ENCODE assay signal across 18 cellular contexts in the genomic region with DNA sequence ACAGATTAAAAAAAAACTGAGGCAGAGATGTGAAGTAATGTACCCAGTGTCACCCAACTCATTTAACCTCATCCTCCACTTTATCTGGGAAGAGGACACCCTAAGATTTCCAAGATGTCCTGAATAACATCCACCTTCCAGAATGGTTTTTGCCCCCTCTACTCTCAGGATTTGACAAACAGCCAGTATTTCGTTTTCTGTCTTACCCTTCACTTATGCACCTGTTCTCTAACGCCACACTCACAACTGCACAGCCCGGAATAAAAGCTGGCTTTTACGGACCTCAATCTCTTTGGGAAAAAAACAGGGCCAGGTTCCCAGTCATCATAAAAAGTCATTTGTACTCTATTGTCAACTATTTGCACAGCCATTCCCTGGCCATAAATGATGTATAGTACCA. TPM values are rescaled to one million over a fixed set of nuclear protein-coding genes. Genes with fewer than 3 reads are reported as not detected.
"Had no signal": no experiment of that assay in that cellular context is flagged by ENCODE, and none has a peak within 500 bp of the region (broad histone marks: within the 10 kb centered on the region; RNA-seq: fewer than 3 reads in every experiment).

No MANE protein-coding gene starts in this region.

- ATAC-seq: activated T-cell treated with anti-CD3 and anti-CD28 coated beads, Interleukin-2, amount 50 U/mL, for 72 hours; naive thymus-derived CD4-positive, alpha-beta T cell; stimulated activated naive CD8-positive, alpha-beta T cell treated with anti-CD3 and anti-CD28 coated beads, Interleukin-15, amount 100 ng/mL, for 72 hours had no signal

- H3K4me3 ChIP-seq: breast epithelium had no signal

- H3K27ac ChIP-seq: VCaP had no signal

- H3K4me1 ChIP-seq: breast epithelium had no signal

- H3K36me3 ChIP-seq: breast epithelium had no signal

- DNase-seq: activated CD4-positive, alpha-beta memory T cell treated with anti-CD3 and anti-CD28 coated beads for 36 hours; activated gamma-delta T cell treated with Interleukin-2 at 50 U/mL for 16 hours; activated naive CD8-positive, alpha-beta T cell treated with anti-CD3 and anti-CD28 coated beads, Interleukin-2, amount 10 ng/mL, durations not matched to agents 7 days and 5 days; activated T-cell treated with anti-CD3 and anti-CD28 coated beads, Interleukin-2, amount 50 U/mL, for 72 hours; anterior cingulate cortex; naive thymus-derived CD4-positive, alpha-beta T cell; posterior cingulate gyrus; stimulated activated CD4-positive, alpha-beta T cell treated with anti-CD3 and anti-CD28 coated beads, Interleukin-15, amount 100 ng/mL, for 24 hours; stimulated activated CD4-positive, alpha-beta T cell treated with anti-CD3 and anti-CD28 coated beads, Interleukin-4, amount 100 ng/mL, for 4 hours; stimulated activated naive CD8-positive, alpha-beta T cell treated with anti-CD3 and anti-CD28 coated beads, Interleukin-15, amount 100 ng/mL, for 72 hours; T-helper 1 cell had no signal

- H3K9me3 ChIP-seq: breast epithelium had no signal

RNA-seq across cellular contexts. Expression of a gene that starts 21.2 kb away (rescaled TPM):
- total RNA-seq: activated CD4-positive, alpha-beta memory T cell treated with anti-CD3 and anti-CD28 coated beads for 36 hours; activated naive CD8-positive, alpha-beta T cell treated with anti-CD3 and anti-CD28 coated beads, Interleukin-2, amount 10 ng/mL, durations not matched to agents 7 days and 5 days; activated T-cell treated with anti-CD3 and anti-CD28 coated beads, Interleukin-2, amount 50 U/mL, for 72 hours; chondrocyte; endothelial cell of umbilical vein; mesothelial cell of epicardium had no signal

RNA-seq across cellular contexts. Expression of a gene that starts 25.7 kb away (rescaled TPM):
- total RNA-seq: activated CD4-positive, alpha-beta memory T cell treated with anti-CD3 and anti-CD28 coated beads for 36 hours; activated naive CD8-positive, alpha-beta T cell treated with anti-CD3 and anti-CD28 coated beads, Interleukin-2, amount 10 ng/mL, durations not matched to agents 7 days and 5 days; activated T-cell treated with anti-CD3 and anti-CD28 coated beads, Interleukin-2, amount 50 U/mL, for 72 hours; chondrocyte; endothelial cell of umbilical vein; kidney epithelial cell; mesothelial cell of epicardium; naive thymus-derived CD4-positive, alpha-beta T cell; skeletal muscle tissue had no signal

RNA-seq across cellular contexts. Expression of a gene that starts 46.1 kb away (rescaled TPM):
- total RNA-seq: activated CD4-positive, alpha-beta memory T cell treated with anti-CD3 and anti-CD28 coated beads for 36 hours; activated naive CD8-positive, alpha-beta T cell treated with anti-CD3 and anti-CD28 coated beads, Interleukin-2, amount 10 ng/mL, durations not matched to agents 7 days and 5 days; activated T-cell treated with anti-CD3 and anti-CD28 coated beads, Interleukin-2, amount 50 U/mL, for 72 hours; chondrocyte; endothelial cell of umbilical vein; kidney epithelial cell; mesothelial cell of epicardium; naive thymus-derived CD4-positive, alpha-beta T cell; skeletal muscle tissue had no signal
